In the genomic region with DNA sequence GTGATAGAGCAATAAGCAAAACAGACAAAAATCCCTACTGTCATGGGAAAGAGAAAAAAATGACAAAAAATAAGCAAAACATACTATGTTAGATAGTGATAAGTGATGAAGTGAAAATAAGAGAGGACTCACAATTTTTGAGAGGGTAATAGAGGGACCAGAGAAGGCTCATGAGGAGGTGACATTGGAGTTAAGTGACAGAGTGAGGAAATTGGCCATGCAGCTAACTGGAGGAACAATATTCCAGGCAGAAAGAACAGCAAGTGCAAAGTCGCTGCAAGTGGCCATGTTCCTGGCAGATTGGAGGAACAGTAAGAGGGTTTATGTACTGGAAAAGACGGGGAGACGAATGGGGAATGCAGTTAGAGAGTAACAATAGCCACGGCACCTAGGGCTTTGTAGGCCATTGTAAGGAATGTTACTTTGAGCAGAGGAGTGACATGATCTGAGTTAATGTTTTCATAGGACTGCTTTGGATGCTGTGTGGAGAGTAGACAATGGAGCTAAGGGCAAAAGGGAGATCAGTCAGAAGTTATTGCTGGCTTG, we compare ENCODE assay signal across 18 cellular contexts. TPM values are rescaled to one million over a fixed set of nuclear protein-coding genes. Genes with fewer than 3 reads are reported as not detected.
DNase-seq lines count a peak whose midpoint lies in the region; ATAC-seq and TF ChIP-seq lines count a peak whose summit lies in the region.
"Had no signal": no experiment of that assay in that cellular context is flagged by ENCODE, and none has a peak within 500 bp of the region (broad histone marks: within the 10 kb centered on the region; RNA-seq: fewer than 3 reads in every experiment).

No MANE protein-coding gene starts in this region.

- no peaks in the 10 kb centered on the region for H4K20me1 ChIP-seq in GM23248 (ENCODE audit: insufficient read depth)
- peaks cover 24% of the 10 kb centered on the region for H4K20me1 ChIP-seq in PC-3 (ENCODE audit: low read length)
- no peaks in the 10 kb centered on the region for H4K20me1 ChIP-seq in fibroblast of lung (ENCODE audit: control insufficient read depth, extremely low read depth, insufficient read depth, low read length)

- H3K36me3 ChIP-seq in GM23248 (ENCODE audit: low read depth) (0 out of 2 replicates have a peak, but pooled peaks cover 3% of the 10 kb centered on the region), PC-3 (ENCODE audit: low read depth, low read length) (no peaks in the 10 kb centered on the region; the same call in none of the 2 replicates), fibroblast of lung (ENCODE audit: control insufficient read depth, insufficient read depth, low read length) (no peaks in the 10 kb centered on the region), prostate gland (no peaks in the 10 kb centered on the region)
- H3K36me3 ChIP-seq: cardiac muscle cell, tibial nerve had no signal

- H3K9me2 ChIP-seq in GM23248 (ENCODE audit: insufficient read depth) (no peaks in the 10 kb centered on the region), PC-3 (replicated peaks; ENCODE audit: low read length) (no peaks in the 10 kb centered on the region)

- no peak overlapping the region for H3K27ac ChIP-seq in GM23248
- H3K27ac ChIP-seq in PC-3 (ENCODE audit: low read length), result no peak overlapping the region
- H3K27ac ChIP-seq in fibroblast of lung (ENCODE audit: insufficient read depth, low read length), result no peak overlapping the region
- H3K27ac ChIP-seq in prostate gland, result no peak overlapping the region
- H3K27ac ChIP-seq: C4-2B, SK-N-MC had no signal

- H3K9ac ChIP-seq in GM23248 (no peak overlapping the region), PC-3 (ENCODE audit: low read length) (no peak overlapping the region), fibroblast of lung (ENCODE audit: insufficient read depth, low read length) (no peak overlapping the region)

- intact Hi-C loops in PC-3 (cut with micrococcal nuclease), result loop anchor here (2.0 to 5.0 kb wide), 4 partner anchors 73 to 127 kb away; no protein-coding TSS in a partner anchor
- intact Hi-C loops in prostate gland (cut with DNase I), result loop anchor here (5.0 kb wide), 1 partner anchor 103 kb away; no protein-coding TSS in a partner anchor

- H2AFZ ChIP-seq in GM23248 (peak overlapping the region; percentile 81; the same call in 1 of the 2 replicates), PC-3 (ENCODE audit: low read length) (no peak overlapping the region), fibroblast of lung (ENCODE audit: low read length) (no peak overlapping the region)

- H3K9me3 ChIP-seq in GM23248 (ENCODE audit: low read depth), result no peaks in the 10 kb centered on the region
- no peaks in the 10 kb centered on the region for H3K9me3 ChIP-seq in PC-3 (ENCODE audit: low read length)
- H3K9me3 ChIP-seq in fibroblast of lung (ENCODE audit: control insufficient read depth, insufficient read depth, low read depth, low read length), result no peaks in the 10 kb centered on the region
- H3K9me3 ChIP-seq in prostate gland, result no peaks in the 10 kb centered on the region
- H3K9me3 ChIP-seq: tibial nerve had no signal

- POLR2A ChIA-PET in PC-3 (lab: Charles Lee; ENCODE audit: unreplicated experiment), result no interaction called here

- DNase-seq in GM23248 (no peak), PC-3 (no peak), fibroblast of lung (ENCODE audit: low read depth in 2 of 2) (no peak), retina (peak; percentile 15), NCI-H774 (lab: John Stamatoyannopoulos, UW) (no peak), NCI-H2029 (lab: John Stamatoyannopoulos, UW) (no peak), prostate gland (ENCODE audit: low spot score) (no peak)
- DNase-seq: activated naive CD8-positive, alpha-beta T cell treated with anti-CD3 and anti-CD28 coated beads for 36 hours; activated T-cell treated with anti-CD3 and anti-CD28 coated beads, Interleukin-2, amount 50 U/mL, for 24 hours; DMS79; effector CD8-positive, alpha-beta T cell; Karpas-422; nucleus accumbens had no signal

- peaks cover 32% of the 10 kb centered on the region for H3K79me2 ChIP-seq in GM23248 (ENCODE audit: insufficient read depth)
- peaks cover 31% of the 10 kb centered on the region for H3K79me2 ChIP-seq in PC-3 (ENCODE audit: low read length)
- H3K79me2 ChIP-seq in fibroblast of lung (ENCODE audit: control insufficient read depth, insufficient read depth, low read length), result peaks cover 31% of the 10 kb centered on the region

- CTCF ChIA-PET in PC-3 (lab: Charles Lee), result interaction anchor here (0.6 kb wide), 1 partner anchor 69 kb away, joined by 5 read pairs; no protein-coding TSS in a partner anchor

- BruUV-seq in PC-3 (replicated peaks; lab: Mats Ljungman, UMichigan), result no TSS peak

- 82 to 83% methylated on average over 4 of the region's 4 CpGs for WGBS in GM23248 (ENCODE audit: low coverage in 1 of 2, low lambda C conversion rate in 2 of 2, missing lambda C conversion rate in 2 of 2), 2 experiments
- WGBS in prostate gland, result 88% methylated on average over 4 of the region's 4 CpGs

- in situ Hi-C loops in GM23248 (cut with MboI), result no loop called here

- H3K4me2 ChIP-seq in GM23248 (ENCODE audit: unreplicated experiment), result no peak overlapping the region
- peak overlapping the region; percentile 91 for H3K4me2 ChIP-seq in PC-3 (ENCODE audit: low read length)
- peak overlapping the region; percentile 18 for H3K4me2 ChIP-seq in fibroblast of lung (ENCODE audit: extremely low read depth, insufficient read depth, low read length)

- H3F3A ChIP-seq in GM23248 (ENCODE audit: insufficient read depth), result peaks cover 23% of the 10 kb centered on the region
- H3F3A ChIP-seq in PC-3 (ENCODE audit: low read length, unreplicated experiment), result no peaks in the 10 kb centered on the region

- H3K4me1 ChIP-seq in GM23248 (ENCODE audit: insufficient read depth), result peaks cover 11% of the 10 kb centered on the region
- H3K4me1 ChIP-seq in PC-3 (ENCODE audit: insufficient read depth, low read length), result peaks cover 21% of the 10 kb centered on the region
- peaks cover 5% of the 10 kb centered on the region for H3K4me1 ChIP-seq in fibroblast of lung (ENCODE audit: control insufficient read depth, extremely low read depth, insufficient read depth, low read length)
- no peaks in the 10 kb centered on the region for H3K4me1 ChIP-seq in prostate gland (replicated peaks)

- TF ChIP-seq CTCF in PC-3 (conservative IDR thresholded peaks at IDR 0.05; ENCODE audit: low read depth, low read length), result no peak
- TF ChIP-seq CTCF in fibroblast of lung (conservative IDR thresholded peaks at IDR 0.05 in 1 of 2, IDR thresholded peaks at IDR 0.05 in 1 of 2; ENCODE audit: low read depth in 1 of 2, low read length in 2 of 2), result no peak
- no peak for TF ChIP-seq CTCF in prostate gland (IDR thresholded peaks at IDR 0.05)

- ATAC-seq in PC-3, result no peak
- no peak for ATAC-seq in GM21737 (IDR thresholded peaks at IDR 0.05; ENCODE audit: unreplicated experiment)

- no peak overlapping the region for H3K4me3 ChIP-seq in GM23248
- no peak overlapping the region; the same call in 1 of the 2 replicates for H3K4me3 ChIP-seq in PC-3 (ENCODE audit: low read length)
- no peak overlapping the region for H3K4me3 ChIP-seq in fibroblast of lung (replicated peaks in 1 of 4; ENCODE audit: control extremely low read depth in 1 of 4, insufficient read depth in 1 of 4, low read depth in 3 of 4, low read length in 4 of 4)
- no peak overlapping the region for H3K4me3 ChIP-seq in prostate gland

- TF ChIP-seq POLR2A in prostate gland (IDR thresholded peaks at IDR 0.05), result no peak

- H3K27me3 ChIP-seq in GM23248 (replicated peaks; ENCODE audit: insufficient read depth) (no peaks in the 10 kb centered on the region), PC-3 (ENCODE audit: low read length) (no peaks in the 10 kb centered on the region), fibroblast of lung (ENCODE audit: control insufficient read depth, insufficient read depth, low read length) (no peaks in the 10 kb centered on the region), prostate gland (replicated peaks; ENCODE audit: insufficient read depth) (no peaks in the 10 kb centered on the region)
- H3K27me3 ChIP-seq: cardiac muscle cell, tibial nerve had no signal

RNA-seq across cellular contexts. Expression of a gene that starts 1.4 kb away (rescaled TPM):
- total RNA-seq in GM23248 (2014; rRNA removed; shearing (Covaris generic)), result 15.3 and 30.2 TPM in 2 replicates
- polyA plus RNA-seq in GM23248 (2016; fragmentation: Nextera tagmentation; extraction: Ambion mirVana), result 27.1 and 28.6 TPM in 2 replicates
- total RNA-seq in PC-3 (2014; rRNA removed), result 66.2 and 87.1 TPM in 2 replicates
- total RNA-seq in fibroblast of lung, result 27.2 and 46.9 TPM in 2 replicates
- polyA plus RNA-seq in fibroblast of lung, result 41.4 and 41.7 TPM in 2 replicates
- 38.1 and 38.4 TPM in 2 replicates for polyA plus RNA-seq in fibroblast of lung (2012)
- 3.5 and 4.9 TPM in 2 replicates for polyA minus RNA-seq in fibroblast of lung (ENCODE audit: low replicate concordance)
- total RNA-seq in prostate gland, result 100 to 1,000 TPM in 1 of 2 donors, 10 to 100 TPM in 1; 29.4 to 105 TPM
